Comparison of ENCODE assay signal across 22 cellular contexts in genomic region chr5:173851595-173852248, GRCh38.
"Had no signal": no experiment of that assay in that cellular context is flagged by ENCODE, and none has a peak within 500 bp of the region (broad histone marks: within the 10 kb centered on the region; RNA-seq: fewer than 3 reads in every experiment).

No MANE protein-coding gene starts in this region.

- H3K4me3 ChIP-seq: esophagus muscularis mucosa, gastrocnemius medialis, lung, smooth muscle cell, suprapubic skin, thyroid gland, vagina had no signal

- H3K36me3 Mint-ChIP-seq: immature natural killer cell, type B pancreatic cell had no signal

- DNase-seq: cerebellar nuclear complex; effector memory CD4-positive, alpha-beta T cell; immature natural killer cell; left ventricle myocardium superior; mesenchymal stem cell; midbrain; naive B cell; posterior cingulate gyrus; right cardiac atrium; stimulated activated CD4-positive, alpha-beta T cell treated with anti-CD3 and anti-CD28 coated beads, Interleukin-2, amount 100 ng/mL, for 48 hours; stimulated activated naive CD8-positive, alpha-beta T cell treated with anti-CD3 and anti-CD28 coated beads, Interleukin-15, Interleukin-2, amounts not matched to agents 100 U/mL and 50 U/mL, for 24 hours; thyroid gland had no signal

- H3K27me3 ChIP-seq: esophagus muscularis mucosa, gastrocnemius medialis, neutrophil, suprapubic skin, thyroid gland, vagina had no signal

- H3K4me1 ChIP-seq: esophagus muscularis mucosa, gastrocnemius medialis, suprapubic skin, thyroid gland, vagina had no signal

- H3K27ac Mint-ChIP-seq: immature natural killer cell, nephron had no signal

- H3K4me1 Mint-ChIP-seq: immature natural killer cell, nephron had no signal

- ATAC-seq: gastrocnemius medialis; left ventricle myocardium superior; right cardiac atrium; stimulated activated naive CD8-positive, alpha-beta T cell treated with anti-CD3 and anti-CD28 coated beads, Interleukin-15, Interleukin-2, amounts not matched to agents 100 U/mL and 50 U/mL, for 24 hours had no signal

- H3K4me3 Mint-ChIP-seq: immature natural killer cell, nephron, type B pancreatic cell had no signal

- H3K36me3 ChIP-seq: esophagus muscularis mucosa, gastrocnemius medialis, neutrophil, suprapubic skin, thyroid gland, vagina had no signal

- H3K4me2 ChIP-seq: smooth muscle cell had no signal

- H3K27ac ChIP-seq: epithelial cell of prostate, esophagus muscularis mucosa, gastrocnemius medialis, suprapubic skin, thyroid gland, vagina had no signal

- H3K9me3 ChIP-seq: neutrophil, suprapubic skin, thyroid gland, vagina had no signal

- H3K27me3 Mint-ChIP-seq: type B pancreatic cell had no signal
